Comparison of ENCODE assay signal across 29 cellular contexts in the genomic region with DNA sequence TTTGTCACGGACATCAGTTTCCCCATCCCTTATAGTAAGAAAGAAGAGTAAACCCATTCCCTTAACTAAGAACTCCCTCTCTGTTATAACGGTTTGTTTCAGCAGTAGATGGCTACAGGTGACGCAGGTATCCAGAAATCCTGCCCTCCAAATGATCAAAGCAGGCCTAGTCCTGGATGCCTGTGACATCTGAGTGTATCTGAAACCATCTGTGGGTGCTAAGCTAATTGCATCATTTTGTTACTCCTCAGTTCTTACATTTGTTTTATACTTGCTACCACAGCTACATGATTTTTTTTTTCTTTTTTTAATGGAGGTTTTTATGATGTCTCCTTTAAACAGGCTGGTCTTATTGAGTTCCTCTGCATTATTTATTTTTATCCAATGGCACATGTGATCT. TPM values are rescaled to one million over a fixed set of nuclear protein-coding genes. Genes with fewer than 3 reads are reported as not detected.
DNase-seq lines count a peak whose midpoint lies in the region; ATAC-seq and TF ChIP-seq lines count a peak whose summit lies in the region.
"Had no signal": no experiment of that assay in that cellular context is flagged by ENCODE, and none has a peak within 500 bp of the region (broad histone marks: within the 10 kb centered on the region; RNA-seq: fewer than 3 reads in every experiment).

No MANE protein-coding gene starts in this region.

- peak overlapping the region in 2 of 8 donors; percentile 26 to 80 for H3K4me3 Mint-ChIP-seq in CD4-positive, alpha-beta memory T cell
- H3K4me3 Mint-ChIP-seq in activated T-helper 1 cell treated with anti-CD3 and anti-CD28 coated beads, Interleukin-12 subunit alpha, Interleukin-12 subunit beta, Interleukin-2, Interleukin-4 antibody, amounts not matched to agents 30 ng/mL and 10 ng/mL and 1 ng/mL, durations not matched to agents 14 hours and 24 hours and 36 hours, result no peak overlapping the region
- no peak overlapping the region for H3K4me3 Mint-ChIP-seq in natural killer cell treated with Interleukin-12 subunit alpha and Interleukin-12 subunit beta and Interleukin-15 and Interleukin-18, amount 100 ng/mL, for 72 hours
- no peak overlapping the region for H3K4me3 Mint-ChIP-seq in nephron progenitor cell

- no peaks in the 10 kb centered on the region for H3K27me3 Mint-ChIP-seq in CD4-positive, alpha-beta memory T cell
- no peaks in the 10 kb centered on the region for H3K27me3 Mint-ChIP-seq in activated T-helper 1 cell treated with anti-CD3 and anti-CD28 coated beads, Interleukin-12 subunit alpha, Interleukin-12 subunit beta, Interleukin-2, Interleukin-4 antibody, amounts not matched to agents 30 ng/mL and 10 ng/mL and 1 ng/mL, durations not matched to agents 14 hours and 24 hours and 36 hours (ENCODE audit: insufficient read depth)
- no peaks in the 10 kb centered on the region for H3K27me3 Mint-ChIP-seq in natural killer cell treated with Interleukin-12 subunit alpha and Interleukin-12 subunit beta and Interleukin-15 and Interleukin-18, amount 100 ng/mL, for 72 hours
- H3K27me3 Mint-ChIP-seq in nephron progenitor cell (ENCODE audit: low read depth, poor library complexity), result no peaks in the 10 kb centered on the region

- peaks cover 72 to 92% (median 81%) of the 10 kb centered on the region in 4 donors for H3K4me1 Mint-ChIP-seq in CD4-positive, alpha-beta memory T cell
- H3K4me1 Mint-ChIP-seq in activated T-helper 1 cell treated with anti-CD3 and anti-CD28 coated beads, Interleukin-12 subunit alpha, Interleukin-12 subunit beta, Interleukin-2, Interleukin-4 antibody, amounts not matched to agents 30 ng/mL and 10 ng/mL and 1 ng/mL, durations not matched to agents 14 hours and 24 hours and 36 hours (ENCODE audit: low read depth), result peaks cover 67% of the 10 kb centered on the region
- H3K4me1 Mint-ChIP-seq in natural killer cell treated with Interleukin-12 subunit alpha and Interleukin-12 subunit beta and Interleukin-15 and Interleukin-18, amount 100 ng/mL, for 72 hours (ENCODE audit: low read depth in 2 of 2), result peaks cover 63 to 70% of the 10 kb centered on the region in 2 donors
- peaks cover 14% of the 10 kb centered on the region for H3K4me1 Mint-ChIP-seq in nephron progenitor cell

- H3K27me3 ChIP-seq in CD4-positive, alpha-beta memory T cell (ENCODE audit: insufficient read depth, low read length), result no peaks in the 10 kb centered on the region
- no peaks in the 10 kb centered on the region for H3K27me3 ChIP-seq in lower lobe of right lung (ENCODE audit: low read depth)
- H3K27me3 ChIP-seq: dorsolateral prefrontal cortex, tibial nerve had no signal

- TF ChIP-seq CTCF in nephron progenitor cell (IDR thresholded peaks at IDR 0.05) (no peak), lower lobe of right lung (IDR thresholded peaks at IDR 0.05) (no peak)

- CTCF ChIA-PET in CD4-positive, alpha-beta memory T cell (lab: Charles Lee; ENCODE audit: partially characterized antibody), result interaction anchor here (1.4 to 15.9 kb wide), 2 partner anchors 9 to 21 kb away, joined by 6 to 220 read pairs; no protein-coding TSS in a partner anchor

- H3K27ac ChIP-seq in CD4-positive, alpha-beta memory T cell (ENCODE audit: low read depth, low read length), result no peak overlapping the region
- no peak overlapping the region for H3K27ac ChIP-seq in lower lobe of right lung
- H3K27ac ChIP-seq: 22Rv1, epithelial cell of prostate, tibial nerve had no signal

- no peaks in the 10 kb centered on the region for H3K36me3 ChIP-seq in CD4-positive, alpha-beta memory T cell (ENCODE audit: insufficient read depth, low read length)
- H3K36me3 ChIP-seq in lower lobe of right lung, result no peaks in the 10 kb centered on the region
- H3K36me3 ChIP-seq: tibial nerve had no signal

- peak overlapping the region; percentile 36 to 85 (median 62) for H3K27ac Mint-ChIP-seq in CD4-positive, alpha-beta memory T cell
- peak overlapping the region; percentile 31 for H3K27ac Mint-ChIP-seq in activated T-helper 1 cell treated with anti-CD3 and anti-CD28 coated beads, Interleukin-12 subunit alpha, Interleukin-12 subunit beta, Interleukin-2, Interleukin-4 antibody, amounts not matched to agents 30 ng/mL and 10 ng/mL and 1 ng/mL, durations not matched to agents 14 hours and 24 hours and 36 hours
- H3K27ac Mint-ChIP-seq in natural killer cell treated with Interleukin-12 subunit alpha and Interleukin-12 subunit beta and Interleukin-15 and Interleukin-18, amount 100 ng/mL, for 72 hours, result peak overlapping the region; percentile 66 to 80
- H3K27ac Mint-ChIP-seq in nephron progenitor cell, result no peak overlapping the region

- no peaks in the 10 kb centered on the region for H3K9me3 ChIP-seq in CD4-positive, alpha-beta memory T cell (ENCODE audit: control insufficient read depth in 1 of 2, low read length in 2 of 2)
- no peaks in the 10 kb centered on the region for H3K9me3 ChIP-seq in lower lobe of right lung
- H3K9me3 ChIP-seq: tibial nerve had no signal

- intact Hi-C loops in CD4-positive, alpha-beta memory T cell (cut with micrococcal nuclease), result no loop called here
- intact Hi-C loops in activated T-helper 1 cell treated with anti-CD3 and anti-CD28 coated beads, Interleukin-12 subunit alpha, Interleukin-12 subunit beta, Interleukin-2, Interleukin-4 antibody, amounts not matched to agents 30 ng/mL and 10 ng/mL and 1 ng/mL, durations not matched to agents 14 hours and 24 hours and 36 hours (cut with micrococcal nuclease), result no loop called here
- intact Hi-C loops in lower lobe of right lung (cut with DNase I), result no loop called here

- peaks cover 8 to 18% of the 10 kb centered on the region in 2 donors for H3K36me3 Mint-ChIP-seq in CD4-positive, alpha-beta memory T cell
- H3K36me3 Mint-ChIP-seq in activated T-helper 1 cell treated with anti-CD3 and anti-CD28 coated beads, Interleukin-12 subunit alpha, Interleukin-12 subunit beta, Interleukin-2, Interleukin-4 antibody, amounts not matched to agents 30 ng/mL and 10 ng/mL and 1 ng/mL, durations not matched to agents 14 hours and 24 hours and 36 hours (ENCODE audit: low read depth), result peaks cover 17% of the 10 kb centered on the region
- peaks cover 4% of the 10 kb centered on the region for H3K36me3 Mint-ChIP-seq in natural killer cell treated with Interleukin-12 subunit alpha and Interleukin-12 subunit beta and Interleukin-15 and Interleukin-18, amount 100 ng/mL, for 72 hours
- no peaks in the 10 kb centered on the region for H3K36me3 Mint-ChIP-seq in nephron progenitor cell (ENCODE audit: low read depth)

- H3K9me3 Mint-ChIP-seq in CD4-positive, alpha-beta memory T cell, result no peaks in the 10 kb centered on the region
- no peaks in the 10 kb centered on the region for H3K9me3 Mint-ChIP-seq in activated T-helper 1 cell treated with anti-CD3 and anti-CD28 coated beads, Interleukin-12 subunit alpha, Interleukin-12 subunit beta, Interleukin-2, Interleukin-4 antibody, amounts not matched to agents 30 ng/mL and 10 ng/mL and 1 ng/mL, durations not matched to agents 14 hours and 24 hours and 36 hours
- H3K9me3 Mint-ChIP-seq in natural killer cell treated with Interleukin-12 subunit alpha and Interleukin-12 subunit beta and Interleukin-15 and Interleukin-18, amount 100 ng/mL, for 72 hours, result no peaks in the 10 kb centered on the region
- no peaks in the 10 kb centered on the region for H3K9me3 Mint-ChIP-seq in nephron progenitor cell

- no peak overlapping the region for H3K4me3 ChIP-seq in CD4-positive, alpha-beta memory T cell (ENCODE audit: low read length in 2 of 2)
- no peak overlapping the region for H3K4me3 ChIP-seq in lower lobe of right lung
- H3K4me3 ChIP-seq: dorsolateral prefrontal cortex, smooth muscle cell, tibial nerve had no signal

- POLR2A ChIA-PET in CD4-positive, alpha-beta memory T cell (lab: Charles Lee; ENCODE audit: partially characterized antibody), result interaction anchor here (0.9 to 1.2 kb wide), 2 partner anchors 11 to 34 kb away, joined by 4 read pairs; no protein-coding TSS in a partner anchor

- peaks cover 82% of the 10 kb centered on the region for H3K4me1 ChIP-seq in CD4-positive, alpha-beta memory T cell (ENCODE audit: insufficient read depth, low read length)
- peaks cover 12% of the 10 kb centered on the region for H3K4me1 ChIP-seq in lower lobe of right lung

- DNase-seq in activated CD4-positive, CD25-positive, alpha-beta regulatory T cell treated with anti-CD3 and anti-CD28 coated beads, Interleukin-2, amount 50 U/mL, for 72 hours, result no peak
- DNase-seq in CD4-positive, alpha-beta memory T cell, result no peak
- DNase-seq in activated T-helper 1 cell treated with anti-CD3 and anti-CD28 coated beads, Interleukin-12 subunit alpha, Interleukin-12 subunit beta, Interleukin-2, Interleukin-4 antibody, amounts not matched to agents 30 ng/mL and 10 ng/mL and 1 ng/mL, durations not matched to agents 14 hours and 24 hours and 36 hours (ENCODE audit: low spot score), result no peak
- no peak for DNase-seq in natural killer cell treated with Interleukin-12 subunit alpha and Interleukin-12 subunit beta and Interleukin-15 and Interleukin-18, amount 100 ng/mL, for 72 hours (ENCODE audit: low spot score)
- DNase-seq in NCI-H187 (lab: John Stamatoyannopoulos, UW) (no peak), nephron progenitor cell (no peak), lower lobe of right lung (no peak)
- DNase-seq: activated CD4-positive, CD25-positive, alpha-beta regulatory T cell; activated effector memory CD4-positive, alpha-beta T cell treated with anti-CD3 and anti-CD28 coated beads, Interleukin-2, amount 50 U/mL, for 16 hours; aorta; caudate nucleus; COR-L47; DMS79 treated with DMSO at 0.1 percent for 48 hours; dorsolateral prefrontal cortex; KBM-7; left ventricle myocardium superior; NCI-H146; NCI-H526 treated with DMSO at 0.1 percent for 48 hours; RPMI8226; stimulated activated CD4-positive, alpha-beta T cell treated with anti-CD3 and anti-CD28 coated beads, Interleukin-2, amount 100 ng/mL, for 48 hours; stimulated activated naive CD4-positive, alpha-beta T cell treated with Interleukin-2 at 50 U/mL for 16 hours; T1000 had no signal

- ATAC-seq in activated CD4-positive, CD25-positive, alpha-beta regulatory T cell treated with anti-CD3 and anti-CD28 coated beads, Interleukin-2, amount 50 U/mL, for 24 hours, result peak; percentile 47 to 50
- peak; percentile 40 to 42 for ATAC-seq in natural killer cell treated with Interleukin-12 subunit alpha and Interleukin-12 subunit beta and Interleukin-15 and Interleukin-18, amount 100 ng/mL, for 72 hours
- ATAC-seq in lower lobe of right lung, result no peak
- ATAC-seq: HCT116, left ventricle myocardium superior, SK-N-SH treated with all-trans-retinoic acid at 6 μM for 48 hours had no signal

RNA-seq across cellular contexts. Expression of gene AAK1, which starts 55.1 kb away (rescaled TPM):
- total RNA-seq in CD4-positive, alpha-beta memory T cell, result 100 to 1,000 TPM; 220 to 225 TPM
- polyA plus RNA-seq in CD4-positive, alpha-beta memory T cell, result 100 to 1,000 TPM in 1 of 2 donors, 10 to 100 TPM in 1; 27.6 to 129 TPM
- total RNA-seq in activated T-helper 1 cell treated with anti-CD3 and anti-CD28 coated beads, Interleukin-12 subunit alpha, Interleukin-12 subunit beta, Interleukin-2, Interleukin-4 antibody, amounts not matched to agents 30 ng/mL and 10 ng/mL and 1 ng/mL, durations not matched to agents 14 hours and 24 hours and 36 hours, result 89.2 and 94.0 TPM in 2 replicates
- total RNA-seq in natural killer cell treated with Interleukin-12 subunit alpha and Interleukin-12 subunit beta and Interleukin-15 and Interleukin-18, amount 100 ng/mL, for 72 hours, result 100 to 1,000 TPM in 1 of 2 donors, 10 to 100 TPM in 1; 97.1 to 114 TPM
- 73.3 TPM for total RNA-seq in lower lobe of right lung

Comparison
In these comparisons a context has a peak if more than half of its experiments do, and no peak if none do; other contexts are left out.
1. ATAC-seq: peak in activated CD4-positive, CD25-positive, alpha-beta regulatory T cell treated with anti-CD3 and anti-CD28 coated beads, Interleukin-2, amount 50 U/mL, for 24 hours (2 of 2) and natural killer cell treated with Interleukin-12 subunit alpha and Interleukin-12 subunit beta and Interleukin-15 and Interleukin-18, amount 100 ng/mL, for 72 hours (2 of 2); none in lower lobe of right lung (0 of 2).